ENCODE assay signal across 23 cellular contexts in the genomic region with DNA sequence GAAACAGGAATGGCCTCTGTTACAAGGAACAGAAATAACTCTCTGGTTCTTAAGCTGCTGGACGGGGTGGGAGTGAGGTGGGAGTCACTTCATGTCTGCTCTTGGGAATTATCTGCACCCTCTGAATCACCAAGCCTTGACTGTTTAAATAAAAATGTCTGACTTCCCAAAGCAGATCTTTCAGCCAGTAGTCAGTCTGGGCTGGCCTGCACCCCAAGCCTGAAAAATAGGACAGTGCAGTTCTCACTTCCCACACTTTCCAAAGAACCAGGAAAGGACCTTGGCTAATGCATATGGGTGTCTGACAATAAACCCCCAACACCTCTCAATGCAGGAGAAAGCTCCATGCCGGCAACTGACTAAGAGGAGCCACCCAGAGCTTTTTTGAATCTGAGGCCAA.
A peak's percentile ranks its signal among the peaks of the same experiment; 100 is the strongest.
DNase-seq lines count a peak whose midpoint lies in the region; ATAC-seq and TF ChIP-seq lines count a peak whose summit lies in the region.
"Had no signal": no experiment of that assay in that cellular context is flagged by ENCODE, and none has a peak within 500 bp of the region (broad histone marks: within the 10 kb centered on the region; RNA-seq: fewer than 3 reads in every experiment).

No MANE protein-coding gene starts in this region.

- H3K27me3 ChIP-seq in MM.1S (replicated peaks; ENCODE audit: insufficient read depth, low read length): peaks cover 26% of the 10 kb centered on the region; the same call in 1 of the 2 replicates
- H3K27me3 ChIP-seq: BE2C, BLaER1 had no signal

- H3F3A ChIP-seq in MM.1S (ENCODE audit: insufficient read depth, low read length): no peaks in the 10 kb centered on the region

- H3K4me1 ChIP-seq in MM.1S (ENCODE audit: low read length): no peaks in the 10 kb centered on the region
- H3K4me1 ChIP-seq: BE2C, BLaER1 had no signal

- H3K79me2 ChIP-seq in MM.1S (ENCODE audit: low read length): no peaks in the 10 kb centered on the region

- no peak for ATAC-seq in GM21576 (IDR thresholded peaks at IDR 0.05; ENCODE audit: unreplicated experiment)
- ATAC-seq in GM18861 (IDR thresholded peaks at IDR 0.05; ENCODE audit: unreplicated experiment): no peak
- ATAC-seq: GM12878 had no signal

- H4K20me1 ChIP-seq in MM.1S (ENCODE audit: insufficient read depth, low read length): no peaks in the 10 kb centered on the region
- H4K20me1 ChIP-seq: BLaER1 had no signal

- H3K4me2 ChIP-seq in MM.1S (ENCODE audit: low read depth, low read length): no peak overlapping the region
- H3K4me2 ChIP-seq: BLaER1 had no signal

- no peaks in the 10 kb centered on the region for H3K9me2 ChIP-seq in MM.1S (replicated peaks; ENCODE audit: insufficient read depth, low read length)

- DNase-seq in MM.1S (peak; percentile 1), middle frontal gyrus (ENCODE audit: extremely low spot score, low spot score) (peak; percentile 26), superior temporal gyrus (ENCODE audit: extremely low spot score) (peak; percentile 39), SW 1271 (lab: John Stamatoyannopoulos, UW) (no peak)
- DNase-seq: 8988T; ACHN; BE2C; C1 segment of cervical spinal cord; CD4-positive, alpha-beta memory T cell; CD4-positive, CD25-positive, alpha-beta regulatory T cell; CD8-positive, alpha-beta memory T cell; COR-L47; DMS 273 treated with DMSO at 0.1 percent for 48 hours; DMS153; DMS53; DMS79; DND-41; EL; GDM1 had no signal

- H2AFZ ChIP-seq in MM.1S (ENCODE audit: low read length): no peak overlapping the region

- no peak for TF ChIP-seq CTCF in MM.1S (IDR thresholded peaks at IDR 0.05; ENCODE audit: low read length)

- H3K9ac ChIP-seq in MM.1S (ENCODE audit: low read length): no peak overlapping the region
- H3K9ac ChIP-seq: BLaER1 had no signal

- no peaks in the 10 kb centered on the region for H3K36me3 ChIP-seq in MM.1S (replicated peaks; ENCODE audit: insufficient read depth, low read length)
- H3K36me3 ChIP-seq: BE2C, BLaER1 had no signal

- H3K9me3 ChIP-seq in MM.1S (replicated peaks; ENCODE audit: insufficient read depth, low read length): no peaks in the 10 kb centered on the region
- H3K9me3 ChIP-seq: BE2C, BLaER1 had no signal

- H3K4me3 ChIP-seq in MM.1S (ENCODE audit: low read length): no peak overlapping the region
- H3K4me3 ChIP-seq: BLaER1, GM12878 had no signal

- H3K27ac ChIP-seq in MM.1S (ENCODE audit: low read length): no peak overlapping the region
- H3K27ac ChIP-seq: BLaER1 had no signal

Comparison
In these comparisons a context has a peak if more than half of its experiments do, and no peak if none do; other contexts are left out.
1. DNase-seq: peak in MM.1S (single experiment), middle frontal gyrus (single experiment) and superior temporal gyrus (single experiment); none in SW 1271 (0 of 2).